ENCODE assay signal across 8 cellular contexts in genomic region chr14:30621354-30621953, GRCh38. TPM values are rescaled to one million over a fixed set of nuclear protein-coding genes. Genes with fewer than 3 reads are reported as not detected.
A peak's percentile ranks its signal among the peaks of the same experiment; 100 is the strongest.
DNase-seq lines count a peak whose midpoint lies in the region; ATAC-seq, FAIRE-seq and TF ChIP-seq lines count a peak whose summit lies in the region.

No MANE protein-coding gene starts in this region.

- FAIRE-seq in D721Med (lab: Jason Lieb, UNC): peak; percentile 21

- peaks cover 24% of the 10 kb centered on the region for H4K20me1 ChIP-seq in smooth muscle cell (ENCODE audit: low read depth)

- peak overlapping the region; percentile 97 for H3K4me2 ChIP-seq in smooth muscle cell

- H3K4me3 ChIP-seq in astrocyte of the spinal cord (ENCODE audit: low read depth, low read length) (peak overlapping the region; percentile 68), iPS-20b (ENCODE audit: low read length) (peak overlapping the region; percentile 94), smooth muscle cell (peak overlapping the region; percentile 82)

- H3K9ac ChIP-seq in iPS-20b (ENCODE audit: low read depth, low read length) (peak overlapping the region; percentile 95), smooth muscle cell (ENCODE audit: low read depth) (peak overlapping the region; percentile 93)

- H3K4me1 ChIP-seq in iPS-20b (ENCODE audit: insufficient read depth, low read length) (no peaks in the 10 kb centered on the region; the same call in 1 of the 2 replicates), smooth muscle cell (ENCODE audit: low read depth) (peaks cover 12% of the 10 kb centered on the region)

- H3K27me3 ChIP-seq in iPS-20b (ENCODE audit: insufficient read depth, low read length): no peaks in the 10 kb centered on the region
- H3K27me3 ChIP-seq in smooth muscle cell (ENCODE audit: low read depth): no peaks in the 10 kb centered on the region

- WGBS in smooth muscle cell (ENCODE audit: low lambda C conversion rate): 24% methylated on average over 17 of the region's 17 CpGs

- H3K9me3 ChIP-seq in iPS-20b (ENCODE audit: insufficient read depth, low read depth, low read length) (no peaks in the 10 kb centered on the region), smooth muscle cell (replicated peaks; ENCODE audit: low read depth) (no peaks in the 10 kb centered on the region)

- H3K36me3 ChIP-seq in iPS-20b (ENCODE audit: insufficient read depth, low read depth, low read length): peaks cover 20% of the 10 kb centered on the region
- H3K36me3 ChIP-seq in smooth muscle cell (ENCODE audit: low read depth): peaks cover 2% of the 10 kb centered on the region

- H3F3A ChIP-seq in smooth muscle cell (ENCODE audit: low read depth): peaks cover 4% of the 10 kb centered on the region

- DNase-seq in D721Med (ENCODE audit: insufficient read length, low spot score): no peak
- peak; percentile 35 for DNase-seq in NAMALWA (ENCODE audit: low spot score)
- DNase-seq in astrocyte of the spinal cord (ENCODE audit: low read depth, low spot score): no peak
- no peak for DNase-seq in smooth muscle cell (lab: John Stamatoyannopoulos, UW; ENCODE audit: unreplicated experiment)
- DNase-seq in NK-92 treated with Interleukin-12 subunit alpha and Interleukin-12 subunit beta, amount 100 ng/mL, for 24 hours (lab: John Stamatoyannopoulos, UW): no peak
- DNase-seq in OCI-M2 (lab: John Stamatoyannopoulos, UW; ENCODE audit: unreplicated experiment): no peak

- ATAC-seq in GM21423 (IDR thresholded peaks at IDR 0.05; ENCODE audit: unreplicated experiment): peak; percentile 4

- peaks cover 41% of the 10 kb centered on the region for H3K79me2 ChIP-seq in smooth muscle cell (ENCODE audit: low read depth)

- H3K27ac ChIP-seq in iPS-20b (ENCODE audit: low read length): peak overlapping the region; percentile 66
- peak overlapping the region; percentile 92 for H3K27ac ChIP-seq in smooth muscle cell (ENCODE audit: low read depth)

- in situ Hi-C loops in astrocyte of the spinal cord (cut with HindIII; ENCODE audit: low sequenced_read_pairs): no loop called here

- peak overlapping the region; percentile 97 for H2AFZ ChIP-seq in smooth muscle cell (ENCODE audit: low read depth)

- TF ChIP-seq CTCF in D721Med (IDR thresholded peaks at IDR 0.05; ENCODE audit: insufficient read depth, missing control alignments) (no peak), astrocyte of the spinal cord (IDR thresholded peaks at IDR 0.05; ENCODE audit: low read depth, low read length) (no peak), smooth muscle cell (IDR thresholded peaks at IDR 0.05; ENCODE audit: borderline replicate concordance, insufficient read depth, poor library complexity, severe bottlenecking) (no peak)

RNA-seq across cellular contexts. Expression of gene SCFD1, which starts 0.7 kb away (rescaled TPM):
- 102 and 138 TPM in 2 replicates for total RNA-seq in smooth muscle cell
- polyA plus RNA-seq in smooth muscle cell: 88.3 and 97.2 TPM in 2 replicates
